9 cellular contexts compared by ENCODE assay signal in genomic region chr1:92538048-92538412, GRCh38. TPM values are rescaled to one million over a fixed set of nuclear protein-coding genes. Genes with fewer than 3 reads are reported as not detected.
A peak's percentile ranks its signal among the peaks of the same experiment; 100 is the strongest.
DNase-seq lines count a peak whose midpoint lies in the region; ATAC-seq and TF ChIP-seq lines count a peak whose summit lies in the region.
"Had no signal": no experiment of that assay in that cellular context is flagged by ENCODE, and none has a peak within 500 bp of the region (broad histone marks: within the 10 kb centered on the region; RNA-seq: fewer than 3 reads in every experiment).

No MANE protein-coding gene starts in this region.

- intact Hi-C loops in IMR-90 (cut with micrococcal nuclease): no loop called here

- dilution Hi-C loops in IMR-90 (cut with HindIII; ENCODE audit: low sequenced_read_pairs, unreplicated experiment): no loop called here

- ATAC-seq in GM18508 (IDR thresholded peaks at IDR 0.05; ENCODE audit: insufficient read depth, unreplicated experiment): peak; percentile 55
- peak; percentile 81 for ATAC-seq in GM21576 (IDR thresholded peaks at IDR 0.05; ENCODE audit: unreplicated experiment)
- ATAC-seq in IMR-90 (ENCODE audit: low read depth): peak; percentile 37; the same call in 1 of the 2 replicates

- no peak overlapping the region for H4K5ac ChIP-seq in IMR-90 (ENCODE audit: low read depth, low read length)

- H2AK9ac ChIP-seq in IMR-90 (replicated peaks; ENCODE audit: low read depth, low read length, poor library complexity): no peak overlapping the region

- WGBS in IMR-90 (ENCODE audit: extremely low coverage in 2 of 2, insufficient read length in 1 of 2), 2 experiments: no CpG with 5 or more reads among the region's 2 CpGs
- 22 to 30% methylated on average over 2 of the region's 2 CpGs for WGBS in tibial nerve, 2 donors

- peak overlapping the region; percentile 49; the same call in 1 of the 2 replicates for H3K4me2 ChIP-seq in IMR-90 (ENCODE audit: low read depth, low read length)

- no peak overlapping the region for H2BK120ac ChIP-seq in IMR-90 (ENCODE audit: low read depth, low read length)

- no peaks in the 10 kb centered on the region for H4K20me1 ChIP-seq in IMR-90 (ENCODE audit: insufficient read depth, low read length)

- DNase-seq in IMR-90 (peak; percentile 5), immature natural killer cell (peak; percentile 49 to 63 (median 57)), HT-29 (ENCODE audit: low spot score) (no peak), tibial nerve (ENCODE audit: low spot score in 2 of 2) (no peak), T1000 (lab: John Stamatoyannopoulos, UW) (no peak)
- DNase-seq in activated CD4-positive, alpha-beta T cell treated with anti-CD3 and anti-CD28 coated beads, Interleukin-2, amount 50 U/mL, for 1 hour: no peak
- DNase-seq: NCI-H1092 had no signal

- H3K14ac ChIP-seq in IMR-90 (replicated peaks; ENCODE audit: low read depth, low read length): no peak overlapping the region

- H3K36me3 ChIP-seq in IMR-90 (ENCODE audit: control insufficient read depth, insufficient read depth, low read length): no peaks in the 10 kb centered on the region
- peaks cover 0 to 8% (median 0%) of the 10 kb centered on the region in 3 donors for H3K36me3 ChIP-seq in tibial nerve

- H3K9me3 Mint-ChIP-seq in immature natural killer cell: no peaks in the 10 kb centered on the region

- CTCF ChIA-PET in IMR-90 (lab: Yijun Ruan, JAX): interaction anchor here (0.5 kb wide), 1 partner anchor 16 kb away, joined by 3 read pairs; no protein-coding TSS in a partner anchor

- peaks cover 3% of the 10 kb centered on the region; the same call in 1 of the 2 replicates for H3K4me1 ChIP-seq in IMR-90 (ENCODE audit: control insufficient read depth, insufficient read depth, low read length)
- H3K4me1 ChIP-seq in tibial nerve: peaks cover 0 to 4% (median 1%) of the 10 kb centered on the region in 4 donors

- H3K9ac ChIP-seq in IMR-90 (ENCODE audit: low read depth, low read length): no peak overlapping the region

- POLR2A ChIA-PET in IMR-90 (lab: Charles Lee; ENCODE audit: unreplicated experiment): no interaction called here

- H3K36me3 Mint-ChIP-seq in immature natural killer cell: peaks cover 0 to 3% (median 0%) of the 10 kb centered on the region in 3 donors

- H3K27me3 ChIP-seq in IMR-90 (ENCODE audit: control insufficient read depth, insufficient read depth, low read length) (no peaks in the 10 kb centered on the region), tibial nerve (no peaks in the 10 kb centered on the region)

- no peak overlapping the region for H2AFZ ChIP-seq in IMR-90 (replicated peaks; ENCODE audit: low read length, poor library complexity)

- no peak overlapping the region for H3K56ac ChIP-seq in IMR-90 (ENCODE audit: extremely low read depth, insufficient read depth, low read length)

- no peak for TF ChIP-seq EP300 in tibial nerve (IDR thresholded peaks at IDR 0.05)

- no peak overlapping the region for H3K18ac ChIP-seq in IMR-90 (ENCODE audit: low read depth, low read length)

- H3K27ac ChIP-seq in IMR-90 (ENCODE audit: insufficient read depth, low read length) (no peak overlapping the region), tibial nerve (no peak overlapping the region)

- TF ChIP-seq POLR2A in IMR-90 (IDR thresholded peaks at IDR 0.05; ENCODE audit: low read depth, low read length) (no peak), tibial nerve (IDR thresholded peaks at IDR 0.05) (no peak)

- H3K4me1 Mint-ChIP-seq in immature natural killer cell: peaks cover 37 to 45% of the 10 kb centered on the region in 2 donors

- TF ChIP-seq RAD21 in IMR-90 (IDR thresholded peaks at IDR 0.05; ENCODE audit: low read length): no peak

- in situ Hi-C loops in IMR-90 (cut with MboI; ENCODE audit: low sequenced_read_pairs): no loop called here

- no peak overlapping the region for H3K4me3 ChIP-seq in IMR-90 (ENCODE audit: insufficient read depth, low read depth, low read length)
- H3K4me3 ChIP-seq in tibial nerve: no peak overlapping the region

- no TSS peak for BruUV-seq in IMR-90 (replicated peaks; lab: Mats Ljungman, UMichigan)

- no peak overlapping the region for H2AK5ac ChIP-seq in IMR-90 (ENCODE audit: low read depth, low read length)

- H3K27ac Mint-ChIP-seq in immature natural killer cell: peak overlapping the region; percentile 72 to 96 (median 91)

- TF ChIP-seq CTCF in IMR-90 (conservative IDR thresholded peaks at IDR 0.05; ENCODE audit: low read depth, low read length): no peak
- no peak for TF ChIP-seq CTCF in tibial nerve (IDR thresholded peaks at IDR 0.05)

- no peaks in the 10 kb centered on the region for H3K9me3 ChIP-seq in IMR-90 (ENCODE audit: control insufficient read depth, insufficient read depth, low read length)
- H3K9me3 ChIP-seq in tibial nerve: no peaks in the 10 kb centered on the region

- H3K23ac ChIP-seq in IMR-90 (ENCODE audit: low read depth, low read length): no peak overlapping the region

- H2BK15ac ChIP-seq in IMR-90 (ENCODE audit: low read depth, low read length): no peak overlapping the region

- no peak overlapping the region for H4K91ac ChIP-seq in IMR-90 (ENCODE audit: insufficient read depth, low read depth, low read length)

- H3K27me3 Mint-ChIP-seq in immature natural killer cell (ENCODE audit: low read depth in 3 of 3): peaks cover 0 to 4% (median 3%) of the 10 kb centered on the region in 3 donors

- H2BK20ac ChIP-seq in IMR-90 (ENCODE audit: low read depth, low read length): no peak overlapping the region

- peaks cover 0 to 4% of the 10 kb centered on the region in 2 experiments; a peak in 1 of 4 replicates for H3K79me1 ChIP-seq in IMR-90 (ENCODE audit: low read depth in 1 of 2, low read length in 2 of 2)

- H3K4ac ChIP-seq in IMR-90 (ENCODE audit: low read depth, low read length): no peak overlapping the region

- peak overlapping the region; percentile 66 to 83 (median 81) for H3K4me3 Mint-ChIP-seq in immature natural killer cell

- no peak overlapping the region for H4K8ac ChIP-seq in IMR-90 (ENCODE audit: low read depth in 2 of 2, low read length in 2 of 2)

- no peak overlapping the region for H2BK5ac ChIP-seq in IMR-90 (ENCODE audit: low read depth, low read length, poor library complexity, severe bottlenecking)

- H3K9me1 ChIP-seq in IMR-90 (ENCODE audit: insufficient read depth, low read length): peaks cover 4% of the 10 kb centered on the region

TF ChIP-seq in IMR-90, 13 proteins besides CTCF, POLR2A, EP300 and RAD21:
- TF ChIP-seq RCOR1 (IDR thresholded peaks at IDR 0.05; ENCODE audit: insufficient replicate concordance, low read length): no peak
- no peak for TF ChIP-seq CHD1 (IDR thresholded peaks at IDR 0.05; ENCODE audit: low read depth, low read length)
- TF ChIP-seq SMC3 (IDR thresholded peaks at IDR 0.05; ENCODE audit: low read depth, low read length): no peak
- TF ChIP-seq USF2 (IDR thresholded peaks at IDR 0.05; ENCODE audit: low read depth, low read length): no peak
- no peak for TF ChIP-seq MXI1 (IDR thresholded peaks at IDR 0.05; ENCODE audit: borderline replicate concordance, low read depth, low read length)
- no peak for TF ChIP-seq ELK1 (IDR thresholded peaks at IDR 0.05; ENCODE audit: borderline replicate concordance, low read depth, low read length)
- no peak for TF ChIP-seq MAFK (IDR thresholded peaks at IDR 0.05; ENCODE audit: low read depth, low read length)
TF ChIP-seq in IMR-90: peak in this region for 0.

RNA-seq across cellular contexts. Expression of gene GFI1, which starts 51.3 kb away (rescaled TPM):
- under 0.01 TPM in 2 replicates for total RNA-seq in IMR-90 (2012; rRNA removed)
- 0.16 and 0.21 TPM in 2 replicates for polyA plus RNA-seq in IMR-90 (2012; rRNA removed)
- 0.05 and 0.12 TPM in 2 replicates for polyA plus RNA-seq in IMR-90 (2012; cell fraction: cytosol; rRNA removed)
- 0.85 and 1.0 TPM in 2 replicates for polyA plus RNA-seq in IMR-90 (2012; cell fraction: nucleus; rRNA removed; ENCODE audit: low replicate concordance)
- 10 to 100 TPM; 17.8 to 47.4 (median 27.2) TPM for polyA plus RNA-seq in immature natural killer cell
- total RNA-seq in HT-29 (2014; rRNA removed; shearing (Covaris generic)): 0.20 and 0.42 TPM in 2 replicates
- 1 to 10 TPM in 3 of 4 donors, under 1 TPM in 1; 0.30 to 1.3 (median 1.1) TPM for total RNA-seq in tibial nerve

Comparison
In these comparisons a context has a peak if more than half of its experiments do, and no peak if none do; other contexts are left out.
1. DNase-seq: peak in IMR-90 (single experiment) and immature natural killer cell (3 of 3); none in HT-29 (single experiment), tibial nerve (0 of 2), T1000 (single experiment) and activated CD4-positive, alpha-beta T cell treated with anti-CD3 and anti-CD28 coated beads, Interleukin-2, amount 50 U/mL, for 1 hour (single experiment).
2. Peak in every context shown above with its lines, with median percentiles within 50 percentile points of each other: ATAC-seq.